36 cellular contexts compared by ENCODE assay signal in the genomic region with DNA sequence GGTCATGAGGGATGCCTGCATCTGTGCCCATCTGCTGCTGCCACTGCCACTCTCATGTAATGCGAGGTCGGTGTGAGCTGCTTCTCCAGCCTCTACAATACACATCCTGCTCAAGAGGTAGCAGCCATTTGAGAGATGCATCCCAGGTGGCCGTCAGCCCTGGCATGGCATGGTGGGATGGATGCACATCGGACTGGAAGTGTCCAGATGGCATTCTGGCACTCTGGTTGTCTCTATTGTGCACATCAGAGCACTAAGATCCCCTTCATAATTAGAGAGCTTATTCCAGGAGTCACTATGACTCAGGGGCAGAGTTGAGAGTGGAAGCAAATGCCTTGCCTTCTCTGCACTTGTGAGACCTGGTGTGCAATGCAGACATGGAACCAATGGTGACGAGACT. TPM values are rescaled to one million over a fixed set of nuclear protein-coding genes. Genes with fewer than 3 reads are reported as not detected.
"Had no signal": no experiment of that assay in that cellular context is flagged by ENCODE, and none has a peak within 500 bp of the region (broad histone marks: within the 10 kb centered on the region; RNA-seq: fewer than 3 reads in every experiment).

No MANE protein-coding gene starts in this region.

- ATAC-seq: activated CD8-positive, alpha-beta T cell treated with anti-CD3 and anti-CD28 coated beads for 36 hours; activated naive CD4-positive, alpha-beta T cell treated with anti-CD3 and anti-CD28 coated beads, Interleukin-2, amount 50 U/mL, for 72 hours; activated T-cell treated with anti-CD3 and anti-CD28 coated beads, Interleukin-2, amount 50 U/mL, for 4 hours; activated T-cell treated with anti-CD3 and anti-CD28 coated beads, Interleukin-2, amount 50 U/mL, for 72 hours; activated T-helper 17 cell treated with anti-CD3 and anti-CD28 coated beads, Interleukin-2, amount 50 U/mL, for 72 hours; body of pancreas had no signal

- H3K27me3 Mint-ChIP-seq: activated B cell treated with CpG ODN at 0.5 μM for 24 hours; activated CD4-positive, alpha-beta memory T cell treated with anti-CD3 and anti-CD28 coated beads for 36 hours; activated CD4-positive, alpha-beta T cell treated with anti-CD3 and anti-CD28 coated beads, Interleukin-2, amount 10 ng/mL, durations not matched to agents 24 days and 14 days; activated CD8-positive, alpha-beta T cell treated with anti-CD3 and anti-CD28 coated beads for 36 hours; activated naive CD8-positive, alpha-beta T cell treated with anti-CD3 and anti-CD28 coated beads for 36 hours; activated T-helper 17 cell treated with anti-CD3 and anti-CD28 coated beads, Interleukin-2, amount 50 U/mL, for 72 hours had no signal

- H3K4me3 Mint-ChIP-seq: activated B cell treated with CpG ODN at 0.5 μM for 24 hours; activated CD4-positive, alpha-beta memory T cell treated with anti-CD3 and anti-CD28 coated beads for 36 hours; activated CD4-positive, alpha-beta T cell treated with anti-CD3 and anti-CD28 coated beads, Interleukin-2, amount 10 ng/mL, durations not matched to agents 24 days and 14 days; activated CD8-positive, alpha-beta T cell treated with anti-CD3 and anti-CD28 coated beads for 36 hours; activated naive CD4-positive, alpha-beta T cell treated with anti-CD3 and anti-CD28 coated beads for 36 hours; activated naive CD8-positive, alpha-beta T cell treated with anti-CD3 and anti-CD28 coated beads for 36 hours; activated T-cell treated with anti-CD3 and anti-CD28 coated beads, Interleukin-2, amount 50 U/mL, for 4 hours; activated T-cell treated with anti-CD3 and anti-CD28 coated beads, Interleukin-2, amount 50 U/mL, for 72 hours; activated T-helper 1 cell treated with anti-CD3 and anti-CD28 coated beads, Interleukin-12 subunit alpha, Interleukin-12 subunit beta, Interleukin-2, Interleukin-4 antibody, amounts not matched to agents 30 ng/mL and 10 ng/mL and 1 ng/mL, durations not matched to agents 14 hours and 24 hours and 36 hours; activated T-helper 17 cell treated with anti-CD3 and anti-CD28 coated beads, Interleukin-2, amount 50 U/mL, for 72 hours; T-helper 1 cell treated with Interleukin-12 subunit alpha and Interleukin-12 subunit beta and Interleukin-4 antibody, amounts not matched to agents 30 μg/mL and 1 μg/mL, for 36 hours; T-helper 2 cell treated with Interferon-gamma antibody and Interleukin-4, amounts not matched to agents 5 μg/mL and 100 μg/mL, for 36 hours had no signal

- H3K27ac Mint-ChIP-seq: activated B cell treated with CpG ODN at 0.5 μM for 24 hours; activated CD4-positive, alpha-beta memory T cell treated with anti-CD3 and anti-CD28 coated beads for 36 hours; activated CD4-positive, alpha-beta T cell treated with anti-CD3 and anti-CD28 coated beads, Interleukin-2, amount 10 ng/mL, durations not matched to agents 24 days and 14 days; activated CD8-positive, alpha-beta T cell treated with anti-CD3 and anti-CD28 coated beads for 36 hours; activated naive CD4-positive, alpha-beta T cell treated with anti-CD3 and anti-CD28 coated beads for 36 hours; activated naive CD4-positive, alpha-beta T cell treated with anti-CD3 and anti-CD28 coated beads, Interleukin-2, amount 50 U/mL, for 72 hours; activated naive CD8-positive, alpha-beta T cell treated with anti-CD3 and anti-CD28 coated beads for 36 hours; activated T-cell treated with anti-CD3 and anti-CD28 coated beads, Interleukin-2, amount 50 U/mL, for 72 hours; activated T-helper 1 cell treated with anti-CD3 and anti-CD28 coated beads, Interleukin-12 subunit alpha, Interleukin-12 subunit beta, Interleukin-2, Interleukin-4 antibody, amounts not matched to agents 30 ng/mL and 10 ng/mL and 1 ng/mL, durations not matched to agents 14 hours and 24 hours and 36 hours; T-helper 1 cell treated with Interleukin-12 subunit alpha and Interleukin-12 subunit beta and Interleukin-4 antibody, amounts not matched to agents 30 μg/mL and 1 μg/mL, for 36 hours; T-helper 2 cell treated with Interferon-gamma antibody and Interleukin-4, amounts not matched to agents 5 μg/mL and 100 μg/mL, for 36 hours had no signal

- DNase-seq: activated B cell treated with CpG ODN at 0.5 μM for 24 hours; activated CD4-positive, alpha-beta memory T cell treated with anti-CD3 and anti-CD28 coated beads for 36 hours; activated CD4-positive, alpha-beta T cell treated with anti-CD3 and anti-CD28 coated beads for 4 hours; activated CD4-positive, alpha-beta T cell treated with anti-CD3 and anti-CD28 coated beads, Interleukin-2, amount 10 ng/mL, durations not matched to agents 24 days and 14 days; activated CD4-positive, alpha-beta T cell treated with anti-CD3 and anti-CD28 coated beads, Interleukin-2, amount 50 U/mL, for 1 hour; activated CD4-positive, alpha-beta T cell treated with anti-CD3 and anti-CD28 coated beads, Interleukin-2, amount 50 U/mL, for 4 hours; activated CD4-positive, CD25-positive, alpha-beta regulatory T cell treated with anti-CD3 and anti-CD28 coated beads, Interleukin-2, amount 50 U/mL, for 72 hours; activated CD8-positive, alpha-beta memory T cell treated with anti-CD3 and anti-CD28 coated beads, Interleukin-2, amount 50 U/mL, for 4 hours; activated CD8-positive, alpha-beta T cell treated with anti-CD3 and anti-CD28 coated beads for 36 hours; activated effector memory CD4-positive, alpha-beta T cell treated with anti-CD3 and anti-CD28 coated beads, Interleukin-2, amount 50 U/mL, for 16 hours; activated gamma-delta T cell treated with Interleukin-2 at 50 U/mL for 16 hours; activated naive CD4-positive, alpha-beta T cell; activated naive CD4-positive, alpha-beta T cell treated with anti-CD3 and anti-CD28 coated beads for 36 hours; activated naive CD4-positive, alpha-beta T cell treated with anti-CD3 and anti-CD28 coated beads, Interleukin-2, amount 50 U/mL, for 16 hours; activated naive CD8-positive, alpha-beta T cell treated with anti-CD3 and anti-CD28 coated beads for 36 hours; activated T-cell treated with anti-CD3 and anti-CD28 coated beads for 4 hours; activated T-cell treated with anti-CD3 and anti-CD28 coated beads, Interleukin-2, amount 50 U/mL, for 1 hour; activated T-cell treated with anti-CD3 and anti-CD28 coated beads, Interleukin-2, amount 50 U/mL, for 4 hours; activated T-cell treated with anti-CD3 and anti-CD28 coated beads, Interleukin-2, amount 50 U/mL, for 72 hours; amniotic stem cell; aorta; body of pancreas; brain microvascular endothelial cell; central memory CD4-positive, alpha-beta T cell; cerebellar nuclear complex; T-helper 1 cell; T-helper 2 cell; T-helper 9 cell had no signal

- H3K9me3 Mint-ChIP-seq: activated B cell treated with CpG ODN at 0.5 μM for 24 hours; activated CD4-positive, alpha-beta memory T cell treated with anti-CD3 and anti-CD28 coated beads for 36 hours; activated CD4-positive, alpha-beta T cell treated with anti-CD3 and anti-CD28 coated beads, Interleukin-2, amount 10 ng/mL, durations not matched to agents 24 days and 14 days; activated CD8-positive, alpha-beta T cell treated with anti-CD3 and anti-CD28 coated beads for 36 hours; activated naive CD4-positive, alpha-beta T cell treated with anti-CD3 and anti-CD28 coated beads for 36 hours; activated naive CD8-positive, alpha-beta T cell treated with anti-CD3 and anti-CD28 coated beads for 36 hours; activated T-cell treated with anti-CD3 and anti-CD28 coated beads, Interleukin-2, amount 50 U/mL, for 4 hours; activated T-cell treated with anti-CD3 and anti-CD28 coated beads, Interleukin-2, amount 50 U/mL, for 72 hours; activated T-helper 1 cell treated with anti-CD3 and anti-CD28 coated beads, Interleukin-12 subunit alpha, Interleukin-12 subunit beta, Interleukin-2, Interleukin-4 antibody, amounts not matched to agents 30 ng/mL and 10 ng/mL and 1 ng/mL, durations not matched to agents 14 hours and 24 hours and 36 hours; activated T-helper 17 cell treated with anti-CD3 and anti-CD28 coated beads, Interleukin-2, amount 50 U/mL, for 72 hours; T-helper 1 cell treated with Interleukin-12 subunit alpha and Interleukin-12 subunit beta and Interleukin-4 antibody, amounts not matched to agents 30 μg/mL and 1 μg/mL, for 36 hours; T-helper 2 cell treated with Interferon-gamma antibody and Interleukin-4, amounts not matched to agents 5 μg/mL and 100 μg/mL, for 36 hours had no signal

RNA-seq across cellular contexts. Expression of a gene that starts 32.2 kb away (rescaled TPM):
- total RNA-seq: activated B cell treated with CpG ODN at 0.5 μM for 24 hours; activated CD4-positive, alpha-beta memory T cell treated with anti-CD3 and anti-CD28 coated beads for 36 hours; activated CD4-positive, alpha-beta T cell treated with anti-CD3 and anti-CD28 coated beads, Interleukin-2, amount 10 ng/mL, durations not matched to agents 24 days and 14 days; activated CD8-positive, alpha-beta memory T cell treated with anti-CD3 and anti-CD28 coated beads for 36 hours; activated CD8-positive, alpha-beta T cell treated with anti-CD3 and anti-CD28 coated beads for 36 hours; activated naive CD4-positive, alpha-beta T cell treated with anti-CD3 and anti-CD28 coated beads for 36 hours; activated naive CD4-positive, alpha-beta T cell treated with anti-CD3 and anti-CD28 coated beads, Interleukin-2, amount 50 U/mL, for 72 hours; activated naive CD8-positive, alpha-beta T cell treated with anti-CD3 and anti-CD28 coated beads for 36 hours; activated T-cell treated with anti-CD3 and anti-CD28 coated beads, Interleukin-2, amount 50 U/mL, for 4 hours; activated T-cell treated with anti-CD3 and anti-CD28 coated beads, Interleukin-2, amount 50 U/mL, for 72 hours; activated T-helper 1 cell treated with anti-CD3 and anti-CD28 coated beads, Interleukin-12 subunit alpha, Interleukin-12 subunit beta, Interleukin-2, Interleukin-4 antibody, amounts not matched to agents 30 ng/mL and 10 ng/mL and 1 ng/mL, durations not matched to agents 14 hours and 24 hours and 36 hours; activated T-helper 17 cell treated with anti-CD3 and anti-CD28 coated beads, Interleukin-2, amount 50 U/mL, for 72 hours; adrenal gland; aorta; astrocyte; body of pancreas had no signal
